ENCODE assay signal across 8 cellular contexts in the genomic region with DNA sequence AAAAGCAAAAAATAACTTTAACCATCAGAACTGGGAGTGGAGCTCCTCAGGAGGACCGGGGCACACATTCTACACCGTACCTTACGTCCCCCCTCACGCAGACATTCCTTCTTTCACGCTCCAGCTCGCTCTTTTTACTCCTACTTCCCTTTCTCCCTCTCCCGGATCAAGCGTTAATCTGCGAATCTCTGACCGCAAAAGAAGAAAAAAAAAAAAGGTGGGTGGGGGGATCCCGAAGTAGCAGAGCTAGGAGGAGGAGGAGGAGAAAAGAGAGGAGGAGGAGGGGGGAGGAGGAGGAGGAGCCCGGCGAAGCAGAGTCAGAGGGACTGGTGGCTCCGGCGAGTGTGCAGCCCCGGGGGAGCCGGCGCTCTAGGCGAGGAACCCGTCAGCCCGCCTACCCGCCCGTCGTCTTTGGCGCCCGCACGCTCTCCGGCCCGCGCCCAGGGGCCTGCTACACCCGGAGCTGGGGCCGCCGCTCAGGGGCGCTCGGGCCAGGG. TPM values are rescaled to one million over a fixed set of nuclear protein-coding genes. Genes with fewer than 3 reads are reported as not detected.
A peak's percentile ranks its signal among the peaks of the same experiment; 100 is the strongest.
DNase-seq lines count a peak whose midpoint lies in the region; TF ChIP-seq lines count a peak whose summit lies in the region.

A gene (plus strand): TSS at position 320 of the 497 bp plus-strand sequence.

- H3K27me3 ChIP-seq in iPS-15b (ENCODE audit: control insufficient read depth, insufficient read depth, low read length) (no peaks in the 10 kb centered on the region), spleen (replicated peaks in 1 of 7) (peaks cover 0 to 75% (median 28%) of the 10 kb centered on the region in 7 donors)

- WGBS in spleen, 5 donors: 0 to 28% (median 1%) methylated on average over 9 to 35 of the region's 35 CpGs

- H3K27ac ChIP-seq in spleen: no peak within 1 kb of the TSS

- H3K9me3 ChIP-seq in iPS-15b (ENCODE audit: control insufficient read depth, insufficient read depth, low read length) (no peaks in the 10 kb centered on the region), spleen (no peaks in the 10 kb centered on the region)

- peak within 1 kb of the TSS; percentile 63 for H3K4me3 ChIP-seq in iPS-15b (ENCODE audit: low read depth, low read length)
- peak within 1 kb of the TSS; percentile 19 to 67 (median 28) for H3K4me3 ChIP-seq in spleen

- no peak for TF ChIP-seq CTCF in spleen (IDR thresholded peaks at IDR 0.05 in 8 of 11, conservative IDR thresholded peaks at IDR 0.05 in 3 of 11)

- H3K36me3 ChIP-seq in iPS-15b (ENCODE audit: control insufficient read depth, insufficient read depth, low read length) (no peaks in the 10 kb centered on the region), spleen (no peaks in the 10 kb centered on the region)

- no peak for TF ChIP-seq POLR2A in spleen (IDR thresholded peaks at IDR 0.05)

- H3K9ac ChIP-seq in iPS-15b (ENCODE audit: low read depth, low read length): peak within 1 kb of the TSS; percentile 54

- peaks cover 2% of the 10 kb centered on the region for H3K4me1 ChIP-seq in iPS-15b (ENCODE audit: control insufficient read depth, insufficient read depth, low read length)
- peaks cover 0 to 20% (median 10%) of the 10 kb centered on the region in 6 donors for H3K4me1 ChIP-seq in spleen

- intact Hi-C loops in spleen (cut with DNase I; ENCODE audit: low total_unique reads): no loop called here

- peak; percentile 30 for DNase-seq in stimulated activated naive CD4-positive, alpha-beta T cell treated with Interleukin-2 at 50 U/mL for 16 hours (lab: John Stamatoyannopoulos, UW)
- no peak for DNase-seq in stimulated activated naive CD4-positive, alpha-beta T cell (lab: John Stamatoyannopoulos, UW)
- DNase-seq in activated naive CD4-positive, alpha-beta T cell treated with anti-CD3 and anti-CD28 coated beads, Interleukin-2, amount 50 U/mL, for 16 hours: peak; percentile 33
- no peak for DNase-seq in spleen
- DNase-seq in NCI-H2081 treated with DMSO at 0.1 percent for 48 hours (lab: John Stamatoyannopoulos, UW): no peak
- DNase-seq in cerebellar cortex (ENCODE audit: low spot score): no peak
- no peak for DNase-seq in GDM1 (lab: John Stamatoyannopoulos, UW)

RNA-seq across cellular contexts. Expression of the gene that starts here (rescaled TPM):
- 10 to 100 TPM in 5 of 7 donors, 1 to 10 TPM in 2; 8.9 to 20.8 (median 11.6) TPM for total RNA-seq in spleen
- under 1 TPM; 0.24 to 0.77 (median 0.41) TPM for polyA plus RNA-seq in spleen

Comparison
In these comparisons a context has a peak if more than half of its experiments do, and no peak if none do; other contexts are left out.
1. DNase-seq: peak in stimulated activated naive CD4-positive, alpha-beta T cell treated with Interleukin-2 at 50 U/mL for 16 hours (single experiment) and activated naive CD4-positive, alpha-beta T cell treated with anti-CD3 and anti-CD28 coated beads, Interleukin-2, amount 50 U/mL, for 16 hours (single experiment); none in stimulated activated naive CD4-positive, alpha-beta T cell (0 of 6), spleen (single experiment), NCI-H2081 treated with DMSO at 0.1 percent for 48 hours (single experiment), cerebellar cortex (single experiment) and GDM1 (single experiment).